19 cellular contexts compared by ENCODE assay signal in the genomic region with DNA sequence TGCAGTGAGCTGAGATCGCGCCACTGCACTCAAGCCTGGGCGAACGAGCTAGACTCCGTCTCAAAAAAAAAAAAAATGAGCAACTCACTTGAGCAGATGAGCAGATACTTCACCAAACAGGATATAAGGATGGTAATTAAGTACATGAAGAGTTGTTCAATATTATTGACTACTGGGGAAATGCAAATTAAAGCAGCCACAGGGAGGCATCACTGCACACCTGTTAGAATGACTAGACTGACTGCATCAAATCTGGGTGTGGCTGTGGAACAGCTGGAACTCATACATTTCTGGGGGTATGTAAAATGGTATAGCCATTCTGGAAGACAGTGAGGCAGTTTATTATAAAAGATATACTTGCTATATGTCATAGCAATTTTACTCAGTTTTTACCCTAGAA.
DNase-seq lines count a peak whose midpoint lies in the region; ATAC-seq, FAIRE-seq and TF ChIP-seq lines count a peak whose summit lies in the region.
"Had no signal": no experiment of that assay in that cellular context is flagged by ENCODE, and none has a peak within 500 bp of the region (broad histone marks: within the 10 kb centered on the region; RNA-seq: fewer than 3 reads in every experiment).

No MANE protein-coding gene starts in this region.

- H3K4me1 ChIP-seq in kidney (ENCODE audit: control insufficient read depth in 1 of 2, insufficient read depth in 1 of 2, low read depth in 1 of 2, low read length in 2 of 2): no peaks in the 10 kb centered on the region

- H3K36me3 ChIP-seq in kidney (ENCODE audit: control insufficient read depth in 1 of 2, insufficient read depth in 2 of 2, low read length in 2 of 2): no peaks in the 10 kb centered on the region

- H3K4me3 ChIP-seq in kidney (ENCODE audit: low read length in 2 of 2): no peak overlapping the region

- peaks cover 2% of the 10 kb centered on the region for H3K36me3 Mint-ChIP-seq in activated naive CD4-positive, alpha-beta T cell treated with anti-CD3 and anti-CD28 coated beads for 36 hours (ENCODE audit: low read depth)
- H3K36me3 Mint-ChIP-seq in activated T-helper 2 cell treated with anti-CD3 and anti-CD28 coated beads, Interferon-gamma antibody, Interleukin-2, Interleukin-4, amounts not matched to agents 10 μg/mL and 5 μg/mL and 100 μg/mL, durations not matched to agents 14 hours and 24 hours and 36 hours (ENCODE audit: low read depth): no peaks in the 10 kb centered on the region
- no peaks in the 10 kb centered on the region for H3K36me3 Mint-ChIP-seq in stimulated activated naive B cell treated with anti-CD40 and anti-IgM and Interleukin-4, amounts not matched to agents 10 μg/mL and 1 μg/mL and 100 μg/mL, for 72 hours

- intact Hi-C loops in activated naive CD4-positive, alpha-beta T cell treated with anti-CD3 and anti-CD28 coated beads for 36 hours (cut with micrococcal nuclease): no loop called here
- intact Hi-C loops in activated T-helper 2 cell treated with anti-CD3 and anti-CD28 coated beads, Interferon-gamma antibody, Interleukin-2, Interleukin-4, amounts not matched to agents 10 μg/mL and 5 μg/mL and 100 μg/mL, durations not matched to agents 14 hours and 24 hours and 36 hours (cut with micrococcal nuclease): no loop called here
- intact Hi-C loops in kidney (cut with DNase I): no loop called here

- peak; percentile 66 to 76 for ATAC-seq in stimulated activated naive B cell treated with anti-CD40 and anti-IgM and Interleukin-4, amounts not matched to agents 10 μg/mL and 1 μg/mL and 100 μg/mL, for 72 hours (replicated peaks)
- no peak for ATAC-seq in GM19467 (IDR thresholded peaks at IDR 0.05; ENCODE audit: unreplicated experiment)
- ATAC-seq: left cardiac atrium had no signal

- CTCF ChIA-PET in activated naive CD4-positive, alpha-beta T cell treated with anti-CD3 and anti-CD28 coated beads for 36 hours (lab: Charles Lee): interaction anchor here (0.6 kb wide), 3 partner anchors 129 to 454 kb away, joined by 3 to 7 read pairs (median 7); no protein-coding TSS in a partner anchor

- H3K27ac Mint-ChIP-seq in activated naive CD4-positive, alpha-beta T cell treated with anti-CD3 and anti-CD28 coated beads for 36 hours: no peak overlapping the region
- H3K27ac Mint-ChIP-seq in activated T-helper 2 cell treated with anti-CD3 and anti-CD28 coated beads, Interferon-gamma antibody, Interleukin-2, Interleukin-4, amounts not matched to agents 10 μg/mL and 5 μg/mL and 100 μg/mL, durations not matched to agents 14 hours and 24 hours and 36 hours: no peak overlapping the region
- H3K27ac Mint-ChIP-seq in stimulated activated naive B cell treated with anti-CD40 and anti-IgM and Interleukin-4, amounts not matched to agents 10 μg/mL and 1 μg/mL and 100 μg/mL, for 72 hours: peak overlapping the region; percentile 82

- H3K9me3 Mint-ChIP-seq in activated naive CD4-positive, alpha-beta T cell treated with anti-CD3 and anti-CD28 coated beads for 36 hours: peaks cover 2% of the 10 kb centered on the region
- peaks cover 10% of the 10 kb centered on the region for H3K9me3 Mint-ChIP-seq in activated T-helper 2 cell treated with anti-CD3 and anti-CD28 coated beads, Interferon-gamma antibody, Interleukin-2, Interleukin-4, amounts not matched to agents 10 μg/mL and 5 μg/mL and 100 μg/mL, durations not matched to agents 14 hours and 24 hours and 36 hours
- peaks cover 1 to 3% of the 10 kb centered on the region in 2 donors for H3K9me3 Mint-ChIP-seq in stimulated activated naive B cell treated with anti-CD40 and anti-IgM and Interleukin-4, amounts not matched to agents 10 μg/mL and 1 μg/mL and 100 μg/mL, for 72 hours

- DNase-seq in activated naive CD4-positive, alpha-beta T cell treated with anti-CD3 and anti-CD28 coated beads for 36 hours: peak; percentile 26
- no peak for DNase-seq in activated naive CD4-positive, alpha-beta T cell treated with Interleukin-2 at 50 U/mL for 16 hours
- DNase-seq in NCI-H526 (lab: John Stamatoyannopoulos, UW) (peak; percentile 24 to 37), NCI-H187 treated with DMSO at 0.1 percent for 48 hours (lab: John Stamatoyannopoulos, UW) (no peak), kidney (no peak)
- peak; percentile 6 for DNase-seq in activated T-helper 2 cell treated with anti-CD3 and anti-CD28 coated beads, Interferon-gamma antibody, Interleukin-2, Interleukin-4, amounts not matched to agents 10 μg/mL and 5 μg/mL and 100 μg/mL, durations not matched to agents 14 hours and 24 hours and 36 hours (ENCODE audit: low spot score)
- no peak for DNase-seq in stimulated activated naive B cell treated with anti-CD40 and anti-IgM and Interleukin-4, amounts not matched to agents 10 μg/mL and 1 μg/mL and 100 μg/mL, for 72 hours
- DNase-seq: ACHN; dermis blood vessel endothelial cell; DMS153; left cardiac atrium; NCI-H2081 treated with DMSO at 0.1 percent for 48 hours; Right ventricle myocardium superior; stimulated activated CD4-positive, alpha-beta T cell treated with anti-CD3 and anti-CD28 coated beads, Interleukin-15, amount 100 ng/mL, for 24 hours; stimulated activated naive CD4-positive, alpha-beta T cell treated with Interleukin-2 at 50 U/mL for 16 hours; trophoblast cell had no signal

- H3K9me3 ChIP-seq in kidney (ENCODE audit: control insufficient read depth in 1 of 2, low read length in 2 of 2): no peaks in the 10 kb centered on the region

- H3K27me3 Mint-ChIP-seq in activated naive CD4-positive, alpha-beta T cell treated with anti-CD3 and anti-CD28 coated beads for 36 hours (ENCODE audit: low read depth): peaks cover 3% of the 10 kb centered on the region
- H3K27me3 Mint-ChIP-seq in activated T-helper 2 cell treated with anti-CD3 and anti-CD28 coated beads, Interferon-gamma antibody, Interleukin-2, Interleukin-4, amounts not matched to agents 10 μg/mL and 5 μg/mL and 100 μg/mL, durations not matched to agents 14 hours and 24 hours and 36 hours (ENCODE audit: low read depth): peaks cover 60% of the 10 kb centered on the region
- peaks cover 33 to 46% of the 10 kb centered on the region in 2 donors for H3K27me3 Mint-ChIP-seq in stimulated activated naive B cell treated with anti-CD40 and anti-IgM and Interleukin-4, amounts not matched to agents 10 μg/mL and 1 μg/mL and 100 μg/mL, for 72 hours

- no peak overlapping the region for H3K9ac ChIP-seq in kidney (ENCODE audit: low read length in 2 of 2)

- no peaks in the 10 kb centered on the region for H3K4me1 Mint-ChIP-seq in activated naive CD4-positive, alpha-beta T cell treated with anti-CD3 and anti-CD28 coated beads for 36 hours (ENCODE audit: low read depth)
- H3K4me1 Mint-ChIP-seq in activated T-helper 2 cell treated with anti-CD3 and anti-CD28 coated beads, Interferon-gamma antibody, Interleukin-2, Interleukin-4, amounts not matched to agents 10 μg/mL and 5 μg/mL and 100 μg/mL, durations not matched to agents 14 hours and 24 hours and 36 hours (ENCODE audit: low read depth): no peaks in the 10 kb centered on the region
- H3K4me1 Mint-ChIP-seq in stimulated activated naive B cell treated with anti-CD40 and anti-IgM and Interleukin-4, amounts not matched to agents 10 μg/mL and 1 μg/mL and 100 μg/mL, for 72 hours: peaks cover 4 to 15% of the 10 kb centered on the region in 2 donors

- no peak for FAIRE-seq in kidney (lab: Jason Lieb, UNC)
- FAIRE-seq: frontal cortex, H1 had no signal

- no peak overlapping the region for H3K4me3 Mint-ChIP-seq in activated naive CD4-positive, alpha-beta T cell treated with anti-CD3 and anti-CD28 coated beads for 36 hours
- no peak overlapping the region for H3K4me3 Mint-ChIP-seq in activated T-helper 2 cell treated with anti-CD3 and anti-CD28 coated beads, Interferon-gamma antibody, Interleukin-2, Interleukin-4, amounts not matched to agents 10 μg/mL and 5 μg/mL and 100 μg/mL, durations not matched to agents 14 hours and 24 hours and 36 hours (ENCODE audit: low read depth)
- H3K4me3 Mint-ChIP-seq in stimulated activated naive B cell treated with anti-CD40 and anti-IgM and Interleukin-4, amounts not matched to agents 10 μg/mL and 1 μg/mL and 100 μg/mL, for 72 hours: no peak overlapping the region

- TF ChIP-seq CTCF in kidney (IDR thresholded peaks at IDR 0.05; ENCODE audit: borderline replicate concordance, extremely low read depth, insufficient read depth): no peak

- no peak overlapping the region for H3K27ac ChIP-seq in kidney (ENCODE audit: low read depth in 2 of 2, low read length in 2 of 2)

Comparison
In these comparisons a context has a peak if more than half of its experiments do, and no peak if none do; other contexts are left out.
1. DNase-seq: peak in activated naive CD4-positive, alpha-beta T cell treated with anti-CD3 and anti-CD28 coated beads for 36 hours (single experiment), NCI-H526 (2 of 2) and activated T-helper 2 cell treated with anti-CD3 and anti-CD28 coated beads, Interferon-gamma antibody, Interleukin-2, Interleukin-4, amounts not matched to agents 10 μg/mL and 5 μg/mL and 100 μg/mL, durations not matched to agents 14 hours and 24 hours and 36 hours (single experiment); none in activated naive CD4-positive, alpha-beta T cell treated with Interleukin-2 at 50 U/mL for 16 hours (single experiment), stimulated activated naive B cell treated with anti-CD40 and anti-IgM and Interleukin-4, amounts not matched to agents 10 μg/mL and 1 μg/mL and 100 μg/mL, for 72 hours (single experiment), NCI-H187 treated with DMSO at 0.1 percent for 48 hours (single experiment) and kidney (single experiment).